9 cellular contexts compared by ENCODE assay signal in genomic region chr1:172397221-172397620, GRCh38. TPM values are rescaled to one million over a fixed set of nuclear protein-coding genes. Genes with fewer than 3 reads are reported as not detected.
DNase-seq lines count a peak whose midpoint lies in the region; ATAC-seq and TF ChIP-seq lines count a peak whose summit lies in the region.
"Had no signal": no experiment of that assay in that cellular context is flagged by ENCODE, and none has a peak within 500 bp of the region (broad histone marks: within the 10 kb centered on the region; RNA-seq: fewer than 3 reads in every experiment).

No MANE protein-coding gene starts in this region.

- H3K4me3 ChIP-seq in cardiac fibroblast (replicated peaks in 1 of 2; ENCODE audit: low read depth in 2 of 2, low read length in 2 of 2) (no peak overlapping the region), retinal pigment epithelial cell (ENCODE audit: low read length) (no peak overlapping the region), BE2C (ENCODE audit: low read depth, low read length) (no peak overlapping the region)
- H3K4me3 ChIP-seq: SK-N-MC had no signal

- DNase-seq in cardiac fibroblast (ENCODE audit: low read depth in 2 of 2) (peak; percentile 57 to 79), retinal pigment epithelial cell (ENCODE audit: low read depth) (peak; percentile 70), AG08395 (ENCODE audit: low spot score) (no peak), MV-4-11 (lab: John Stamatoyannopoulos, UW) (no peak), BE2C (no peak)
- DNase-seq: NCI-H1436 treated with DMSO at 0.1 percent for 48 hours had no signal

- H3K4me1 ChIP-seq in BE2C, result no peaks in the 10 kb centered on the region

- H3K27me3 ChIP-seq in BE2C, result no peaks in the 10 kb centered on the region

- TF ChIP-seq CTCF in cardiac fibroblast (IDR thresholded peaks at IDR 0.05; ENCODE audit: low read depth, low read length) (no peak), retinal pigment epithelial cell (conservative IDR thresholded peaks at IDR 0.05; ENCODE audit: low read depth, low read length) (no peak), BE2C (IDR thresholded peaks at IDR 0.05; ENCODE audit: low read depth, low read length) (no peak)

- H3K9me3 ChIP-seq in BE2C, result no peaks in the 10 kb centered on the region

- ATAC-seq in GM18861 (IDR thresholded peaks at IDR 0.05; ENCODE audit: unreplicated experiment), result peak; percentile 31
- ATAC-seq in HG03439 (IDR thresholded peaks at IDR 0.05; ENCODE audit: unreplicated experiment), result peak; percentile 42

- no peaks in the 10 kb centered on the region for H3K36me3 ChIP-seq in BE2C

RNA-seq across cellular contexts. Expression of gene C1orf105, which starts 23.3 kb away (rescaled TPM):
- polyA plus RNA-seq in BE2C (2012; ENCODE audit: insufficient read depth, insufficient read length, low read depth), result not detected

RNA-seq across cellular contexts. Expression of gene PIGC, which starts 46.6 kb away (rescaled TPM):
- 67.6 TPM for polyA plus RNA-seq in BE2C (2012; ENCODE audit: insufficient read depth, insufficient read length, low read depth)

Comparison
In these comparisons a context has a peak if more than half of its experiments do, and no peak if none do; other contexts are left out.
1. DNase-seq: peak in cardiac fibroblast (2 of 2) and retinal pigment epithelial cell (single experiment); none in AG08395 (single experiment), MV-4-11 (single experiment) and BE2C (single experiment).